ENCODE assay signal across 9 cellular contexts in the genomic region with DNA sequence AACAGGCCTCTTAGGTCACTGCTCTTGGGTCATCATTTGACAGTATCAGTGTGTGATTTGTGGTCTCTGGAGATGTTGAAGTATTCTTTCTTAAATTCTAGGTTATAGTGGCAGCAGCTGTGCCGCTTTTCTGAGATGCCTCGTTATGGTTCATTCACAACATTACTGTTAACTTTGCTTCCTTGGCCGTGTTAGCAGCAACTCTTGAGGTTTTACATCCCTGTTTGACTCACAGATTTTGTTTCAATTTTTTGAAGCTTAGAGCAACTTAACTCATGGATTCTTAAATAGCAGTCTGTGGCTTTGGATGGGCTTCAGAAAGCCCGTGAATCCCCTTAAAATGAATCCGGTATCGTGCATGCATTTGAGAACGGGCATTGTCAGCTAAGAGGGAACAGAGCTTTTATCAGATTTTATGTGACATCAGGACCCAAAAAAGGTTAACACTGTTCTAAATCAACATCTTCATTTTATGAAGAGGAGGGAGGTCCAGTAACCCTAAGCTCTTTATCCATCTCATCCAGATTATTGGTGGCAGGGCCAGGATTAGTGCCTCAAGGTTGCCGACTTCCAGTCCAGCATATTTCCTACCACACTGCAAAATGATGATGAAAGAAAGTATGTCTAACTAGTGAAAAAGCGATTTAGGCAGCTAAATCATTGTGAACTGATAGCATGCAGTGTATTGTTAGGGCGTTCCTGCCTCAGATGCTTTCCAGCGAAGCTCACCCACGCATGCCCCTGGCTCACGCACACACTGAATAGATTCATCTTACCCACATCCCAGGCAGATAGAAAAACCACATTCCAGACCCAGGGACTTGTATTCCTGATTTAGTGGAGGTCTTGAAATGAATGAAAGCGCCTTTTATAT. TPM values are rescaled to one million over a fixed set of nuclear protein-coding genes. Genes with fewer than 3 reads are reported as not detected.
DNase-seq lines count a peak whose midpoint lies in the region; FAIRE-seq and TF ChIP-seq lines count a peak whose summit lies in the region.
"Had no signal": no experiment of that assay in that cellular context is flagged by ENCODE, and none has a peak within 500 bp of the region (broad histone marks: within the 10 kb centered on the region; RNA-seq: fewer than 3 reads in every experiment).

No MANE protein-coding gene starts in this region.

- H3K4me2 ChIP-seq in parathyroid adenoma (ENCODE audit: low read length), result peak overlapping the region; percentile 90

- H3K4me3 Mint-ChIP-seq in CD14-positive monocyte, result peak overlapping the region in 1 of 2 donors; percentile 62

- H3K4me1 ChIP-seq in parathyroid adenoma, result peaks cover 33% of the 10 kb centered on the region

- H3K9me3 ChIP-seq in parathyroid adenoma (ENCODE audit: control insufficient read depth, low read length), result no peaks in the 10 kb centered on the region

- H3K4me3 ChIP-seq in dorsolateral prefrontal cortex, result peak overlapping the region in 57 of 59 donors; percentile 9 to 93 (median 84)
- peak overlapping the region; percentile 98 for H3K4me3 ChIP-seq in parathyroid adenoma (ENCODE audit: low read depth, low read length)

- peaks cover 68% of the 10 kb centered on the region for H3K4me1 Mint-ChIP-seq in CD14-positive monocyte

- H3K27me3 ChIP-seq in dorsolateral prefrontal cortex (no peaks in the 10 kb centered on the region), parathyroid adenoma (ENCODE audit: control insufficient read depth, insufficient read depth, low read length) (no peaks in the 10 kb centered on the region)

- intact Hi-C loops in dorsolateral prefrontal cortex (cut with DNase I), result no loop called here
- intact Hi-C loops in CD14-positive monocyte (cut with micrococcal nuclease), result no loop called here

- H3K9ac ChIP-seq in parathyroid adenoma, result no peak overlapping the region

- H3K36me3 ChIP-seq in parathyroid adenoma (ENCODE audit: control insufficient read depth, insufficient read depth, low read length), result no peaks in the 10 kb centered on the region

- H3K9me3 Mint-ChIP-seq in CD14-positive monocyte, result peaks cover 0 to 22% (median 12%) of the 10 kb centered on the region in 7 donors

- H2AFZ ChIP-seq in parathyroid adenoma, result no peak overlapping the region

- H3K27ac ChIP-seq in dorsolateral prefrontal cortex (peak overlapping the region in 52 of 59 donors; percentile 12 to 98 (median 78)), parathyroid adenoma (no peak overlapping the region)

- TF ChIP-seq CTCF in D721Med (IDR thresholded peaks at IDR 0.05; ENCODE audit: insufficient read depth, missing control alignments) (no peak), dorsolateral prefrontal cortex (IDR thresholded peaks at IDR 0.05 in 54 of 56, conservative IDR thresholded peaks at IDR 0.05 in 2 of 56; ENCODE audit: low read depth in 1 of 56, partially characterized antibody in 56 of 56) (no peak), parathyroid adenoma (IDR thresholded peaks at IDR 0.05) (no peak), CD14-positive monocyte (IDR thresholded peaks at IDR 0.05) (no peak)

- H3K27ac Mint-ChIP-seq in CD14-positive monocyte, result peak overlapping the region in 1 of 7 donors; percentile 75

- H3K36me3 Mint-ChIP-seq in CD14-positive monocyte, result peaks cover 14 to 15% of the 10 kb centered on the region in 2 donors

- peaks cover 48 to 60% (median 53%) of the 10 kb centered on the region in 3 donors for H3K27me3 Mint-ChIP-seq in CD14-positive monocyte (ENCODE audit: low read depth in 3 of 3)

- FAIRE-seq in D721Med (lab: Jason Lieb, UNC), result no peak
- FAIRE-seq: islet of Langerhans had no signal

- DNase-seq in D721Med (ENCODE audit: insufficient read length, low spot score) (peak; percentile 48), RPMI7951 (ENCODE audit: low read depth) (peak; percentile 87), dorsolateral prefrontal cortex (peak in 2 of 10 donors; percentile 53 to 61), NCI-H2196 treated with DMSO at 0.1 percent for 48 hours (lab: John Stamatoyannopoulos, UW; ENCODE audit: unreplicated experiment) (no peak), SKM-1 treated with dmso at 0.1 percent for 144 hours (lab: John Stamatoyannopoulos, UW; ENCODE audit: unreplicated experiment) (no peak), CD14-positive monocyte (ENCODE audit: low spot score) (no peak), GOT3 (lab: John Stamatoyannopoulos, UW) (no peak)

- peaks cover 4% of the 10 kb centered on the region for H3K79me2 ChIP-seq in parathyroid adenoma

RNA-seq across cellular contexts. Expression of gene TRIB2, which starts 5.1 kb away (rescaled TPM):
- total RNA-seq in RPMI7951 (2014; rRNA removed; shearing (Covaris generic)), result 132 and 150 TPM in 2 replicates
- total RNA-seq in dorsolateral prefrontal cortex, result 10 to 100 TPM; 21.5 to 86.6 (median 38.2) TPM
- polyA plus RNA-seq in CD14-positive monocyte, result under 1 TPM; 0.29 to 0.51 TPM

Comparison
In these comparisons a context has a peak if more than half of its experiments do, and no peak if none do; other contexts are left out.
1. DNase-seq: peak in D721Med (single experiment) and RPMI7951 (single experiment); none in NCI-H2196 treated with DMSO at 0.1 percent for 48 hours (single experiment), SKM-1 treated with dmso at 0.1 percent for 144 hours (single experiment), CD14-positive monocyte (single experiment) and GOT3 (single experiment).